Comparison of ENCODE assay signal across 8 cellular contexts in genomic region chr2:104853401-104853925, GRCh38. TPM values are rescaled to one million over a fixed set of nuclear protein-coding genes. Genes with fewer than 3 reads are reported as not detected.
DNase-seq lines count a peak whose midpoint lies in the region; ATAC-seq and TF ChIP-seq lines count a peak whose summit lies in the region.

No MANE protein-coding gene starts in this region.

- ATAC-seq in natural killer cell treated with Interleukin-12 subunit alpha and Interleukin-12 subunit beta and Interleukin-15 and Interleukin-18, amount 100 ng/mL, for 72 hours, result peak in 1 of 2 donors; percentile 46
- ATAC-seq in GM18505 (IDR thresholded peaks at IDR 0.05; ENCODE audit: unreplicated experiment), result no peak

- peaks cover 80% of the 10 kb centered on the region for H3K27me3 ChIP-seq in ACC112 (ENCODE audit: insufficient read depth, low read length)
- H3K27me3 ChIP-seq in H9 (ENCODE audit: insufficient read depth, low read length), result peaks cover 61% of the 10 kb centered on the region

- no peaks in the 10 kb centered on the region for H3K4me1 ChIP-seq in ACC112 (ENCODE audit: control insufficient read depth, insufficient read depth, low read length, unreplicated experiment)
- H3K4me1 ChIP-seq in H9 (ENCODE audit: insufficient read depth, low read length), result no peaks in the 10 kb centered on the region; the same call in 1 of the 2 replicates

- no peak for TF ChIP-seq POLR2A in GM18505 (IDR thresholded peaks at IDR 0.05; ENCODE audit: borderline replicate concordance, extremely low read depth, insufficient read depth, insufficient read length)

- no peaks in the 10 kb centered on the region for H3K79me1 ChIP-seq in H9 (ENCODE audit: insufficient read depth, low read depth, low read length, poor library complexity, severe bottlenecking)

- no peak overlapping the region for H3K23ac ChIP-seq in H9 (ENCODE audit: insufficient read length, low read depth, low read length)

- no peak overlapping the region for H3K14ac ChIP-seq in H9 (ENCODE audit: insufficient read depth, low read length)

- H4K91ac ChIP-seq in H9 (ENCODE audit: insufficient read length, low read depth, low read length), result no peak overlapping the region

- H2BK12ac ChIP-seq in H9 (ENCODE audit: insufficient read length, low read depth, low read length), result no peak overlapping the region

- H3K9ac ChIP-seq in H9 (ENCODE audit: extremely low read depth, insufficient read length, low read length), result no peak overlapping the region

- TF ChIP-seq CTCF in H9 (conservative IDR thresholded peaks at IDR 0.05), result no peak

- peaks cover 44 to 67% of the 10 kb centered on the region in 2 experiments for H3K4me1 Mint-ChIP-seq in H9
- H3K4me1 Mint-ChIP-seq in natural killer cell treated with Interleukin-12 subunit alpha and Interleukin-12 subunit beta and Interleukin-15 and Interleukin-18, amount 100 ng/mL, for 72 hours (ENCODE audit: low read depth in 2 of 2), result peaks cover 46 to 48% of the 10 kb centered on the region in 2 donors

- no peak overlapping the region for H2BK20ac ChIP-seq in H9 (ENCODE audit: low read depth, low read length, poor library complexity, severe bottlenecking)

- H2BK120ac ChIP-seq in H9 (ENCODE audit: low read depth, low read length, poor library complexity, severe bottlenecking), result no peak overlapping the region

- H3K79me2 ChIP-seq in ACC112 (ENCODE audit: control insufficient read depth, insufficient read depth, low read length, unreplicated experiment) (no peaks in the 10 kb centered on the region), H9 (ENCODE audit: insufficient read depth, low read length) (no peaks in the 10 kb centered on the region)

- H4K8ac ChIP-seq in H9 (replicated peaks; ENCODE audit: insufficient read length, low read depth, low read length), result no peak overlapping the region

- H3T11ph ChIP-seq in H9 (ENCODE audit: low read length), result no peak overlapping the region

- H3K36me3 Mint-ChIP-seq in H9 (ENCODE audit: insufficient read depth in 1 of 3, low read depth in 3 of 3), result peaks cover 0 to 2% (median 0%) of the 10 kb centered on the region in 3 experiments; a peak in 2 of 7 replicates
- peaks cover 13% of the 10 kb centered on the region for H3K36me3 Mint-ChIP-seq in natural killer cell treated with Interleukin-12 subunit alpha and Interleukin-12 subunit beta and Interleukin-15 and Interleukin-18, amount 100 ng/mL, for 72 hours

- H3K27me3 Mint-ChIP-seq in H9 (ENCODE audit: low read depth), result peaks cover 89% of the 10 kb centered on the region
- H3K27me3 Mint-ChIP-seq in natural killer cell treated with Interleukin-12 subunit alpha and Interleukin-12 subunit beta and Interleukin-15 and Interleukin-18, amount 100 ng/mL, for 72 hours, result peaks cover 63 to 78% of the 10 kb centered on the region in 2 donors

- DNase-seq in H9 (no peak), caudate nucleus (lab: John Stamatoyannopoulos, UW) (peak in 9 of 61 donors; percentile 72 to 84 (median 78)), DMS 273 treated with DMSO at 0.1 percent for 48 hours (lab: John Stamatoyannopoulos, UW) (no peak), SW 1271 (lab: John Stamatoyannopoulos, UW) (no peak), activated gamma-delta T cell treated with Interleukin-2 at 50 U/mL for 16 hours (no peak)
- DNase-seq in natural killer cell treated with Interleukin-12 subunit alpha and Interleukin-12 subunit beta and Interleukin-15 and Interleukin-18, amount 100 ng/mL, for 72 hours (ENCODE audit: low spot score), result no peak

- H3K4me3 ChIP-seq in ACC112 (ENCODE audit: low read depth, low read length), result peak overlapping the region; percentile 75

- H3K27ac ChIP-seq in ACC112 (ENCODE audit: low read depth, low read length), result no peak overlapping the region
- no peak overlapping the region for H3K27ac ChIP-seq in H9 (ENCODE audit: insufficient read length, low read depth, low read length)
- H3K27ac ChIP-seq in caudate nucleus (ENCODE audit: low read depth, low read length), result peak overlapping the region; percentile 98

- peak overlapping the region; percentile 58 for H3K4me2 ChIP-seq in H9 (ENCODE audit: insufficient read depth, insufficient read length, low read length)

- H3K4me3 Mint-ChIP-seq in H9, result peak overlapping the region; percentile 72 to 89
- H3K4me3 Mint-ChIP-seq in natural killer cell treated with Interleukin-12 subunit alpha and Interleukin-12 subunit beta and Interleukin-15 and Interleukin-18, amount 100 ng/mL, for 72 hours, result peak overlapping the region; percentile 83

- no peak overlapping the region for H2BK5ac ChIP-seq in H9 (ENCODE audit: insufficient read length, low read length)

- H4K5ac ChIP-seq in H9 (ENCODE audit: insufficient read length, low read depth, low read length), result no peak overlapping the region

- WGBS in H9 (ENCODE audit: extremely low coverage, insufficient read length, low lambda C conversion rate), result no CpG with 5 or more reads among the region's 37 CpGs

- H3K27ac Mint-ChIP-seq in H9, result no peak overlapping the region
- peak overlapping the region; percentile 10 to 83 for H3K27ac Mint-ChIP-seq in natural killer cell treated with Interleukin-12 subunit alpha and Interleukin-12 subunit beta and Interleukin-15 and Interleukin-18, amount 100 ng/mL, for 72 hours

- H4K20me1 ChIP-seq in H9 (ENCODE audit: control insufficient read depth, insufficient read depth, insufficient read length), result no peaks in the 10 kb centered on the region

- no peak overlapping the region for H2BK15ac ChIP-seq in H9 (ENCODE audit: low read depth, low read length)

- no peak overlapping the region for H2AK5ac ChIP-seq in H9 (ENCODE audit: insufficient read length, low read length)

- no peaks in the 10 kb centered on the region for H3K9me3 ChIP-seq in H9 (ENCODE audit: control insufficient read depth, low read depth, low read length)

- H3K18ac ChIP-seq in H9 (ENCODE audit: insufficient read length, low read depth, low read length), result no peak overlapping the region

- H2AFZ ChIP-seq in ACC112 (ENCODE audit: low read length, unreplicated experiment), result peak overlapping the region; percentile 43
- no peak overlapping the region for H2AFZ ChIP-seq in H9 (ENCODE audit: low read length)

- H3K36me3 ChIP-seq in ACC112 (ENCODE audit: insufficient read depth, low read length), result no peaks in the 10 kb centered on the region

- peaks cover 6 to 9% of the 10 kb centered on the region in 2 experiments; a peak in 4 of 5 replicates for H3K9me3 Mint-ChIP-seq in H9
- H3K9me3 Mint-ChIP-seq in natural killer cell treated with Interleukin-12 subunit alpha and Interleukin-12 subunit beta and Interleukin-15 and Interleukin-18, amount 100 ng/mL, for 72 hours, result peaks cover 8% of the 10 kb centered on the region

- H3K4ac ChIP-seq in H9 (ENCODE audit: low read depth, low read length), result no peak overlapping the region

- no peak overlapping the region for H3K56ac ChIP-seq in H9 (ENCODE audit: insufficient read length, low read depth, low read length)

- peaks cover 13% of the 10 kb centered on the region for H3K23me2 ChIP-seq in H9 (ENCODE audit: insufficient read length, low read depth, low read length, poor library complexity, severe bottlenecking)

RNA-seq across cellular contexts. Expression of gene POU3F3, which starts 0.5 kb away (rescaled TPM):
- total RNA-seq in H9 (2021), result not detected in 2 replicates
- total RNA-seq in natural killer cell treated with Interleukin-12 subunit alpha and Interleukin-12 subunit beta and Interleukin-15 and Interleukin-18, amount 100 ng/mL, for 72 hours, result not detected

Comparison
In these comparisons a context has a peak if more than half of its experiments do, and no peak if none do; other contexts are left out.
1. H3K27ac Mint-ChIP-seq: peak in natural killer cell treated with Interleukin-12 subunit alpha and Interleukin-12 subunit beta and Interleukin-15 and Interleukin-18, amount 100 ng/mL, for 72 hours (2 of 2); none in H9 (0 of 3).